Comparison of ENCODE assay signal across 34 cellular contexts in the genomic region with DNA sequence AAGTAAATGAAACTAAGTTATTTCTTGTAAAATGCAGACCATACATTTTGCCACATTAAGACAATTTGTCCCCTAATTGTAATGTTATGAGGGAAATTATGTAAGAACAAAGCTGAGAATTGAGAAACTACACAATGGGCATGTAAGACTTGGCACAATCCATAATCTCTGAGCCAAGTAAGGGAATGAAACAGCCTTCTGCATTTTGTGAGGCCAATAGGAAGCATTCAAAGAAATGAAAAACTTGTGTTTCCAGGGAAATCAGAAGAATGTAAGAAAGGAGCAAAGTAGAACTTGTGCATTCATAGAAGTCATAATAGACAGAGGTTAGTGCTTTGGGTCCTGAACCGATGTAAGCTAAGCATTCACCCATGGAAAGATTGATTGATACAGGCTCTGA. TPM values are rescaled to one million over a fixed set of nuclear protein-coding genes. Genes with fewer than 3 reads are reported as not detected.
"Had no signal": no experiment of that assay in that cellular context is flagged by ENCODE, and none has a peak within 500 bp of the region (broad histone marks: within the 10 kb centered on the region; RNA-seq: fewer than 3 reads in every experiment).

No MANE protein-coding gene starts in this region.

- H3K36me3 ChIP-seq: adrenal gland, esophagus squamous epithelium, gastroesophageal sphincter, heart right ventricle had no signal

- H3K9me3 ChIP-seq: adrenal gland, body of pancreas, esophagus squamous epithelium, gastroesophageal sphincter, heart right ventricle had no signal

- H3K4me3 ChIP-seq: adrenal gland, body of pancreas, esophagus squamous epithelium, gastroesophageal sphincter, heart right ventricle had no signal

- DNase-seq: activated CD4-positive, alpha-beta T cell treated with anti-CD3 and anti-CD28 coated beads for 1 hour; activated CD4-positive, alpha-beta T cell treated with anti-CD3 and anti-CD28 coated beads for 4 hours; activated CD4-positive, alpha-beta T cell treated with anti-CD3 and anti-CD28 coated beads, Interleukin-2, amount 10 ng/mL, durations not matched to agents 7 days and 5 days; activated CD4-positive, alpha-beta T cell treated with anti-CD3 and anti-CD28 coated beads, Interleukin-2, amount 50 U/mL, for 4 hours; activated CD4-positive, CD25-positive, alpha-beta regulatory T cell; activated CD8-positive, alpha-beta memory T cell treated with anti-CD3 and anti-CD28 coated beads for 24 hours; activated CD8-positive, alpha-beta T cell treated with anti-CD3 and anti-CD28 coated beads for 36 hours; activated effector memory CD4-positive, alpha-beta T cell treated with anti-CD3 and anti-CD28 coated beads, Interleukin-2, amount 50 U/mL, for 16 hours; activated naive CD4-positive, alpha-beta T cell treated with anti-CD3 and anti-CD28 coated beads for 36 hours; activated naive CD8-positive, alpha-beta T cell treated with anti-CD3 and anti-CD28 coated beads for 36 hours; activated naive CD8-positive, alpha-beta T cell treated with anti-CD3 and anti-CD28 coated beads, Interleukin-2, amount 50 U/mL, for 24 hours; activated T-cell treated with anti-CD3 and anti-CD28 coated beads, Interleukin-2, amount 50 U/mL, for 4 hours; adrenal gland; amygdala; aorta; body of pancreas; caudate nucleus; cortex of kidney; dermis blood vessel endothelial cell; effector CD4-positive, alpha-beta T cell; effector memory CD8-positive, alpha-beta T cell; esophagus squamous epithelium; foreskin melanocyte; heart right ventricle; T-helper 1 cell; T-helper 17 cell had no signal

- ATAC-seq: activated CD8-positive, alpha-beta T cell treated with anti-CD3 and anti-CD28 coated beads for 36 hours; activated naive CD8-positive, alpha-beta T cell treated with anti-CD3 and anti-CD28 coated beads, Interleukin-2, amount 50 U/mL, for 24 hours; activated T-cell treated with anti-CD3 and anti-CD28 coated beads, Interleukin-2, amount 50 U/mL, for 4 hours; activated T-helper 17 cell treated with anti-CD3 and anti-CD28 coated beads, Interleukin-2, amount 50 U/mL, for 72 hours; body of pancreas; effector memory CD8-positive, alpha-beta T cell; gastroesophageal sphincter; heart right ventricle; T-helper 17 cell had no signal

- H3K27me3 ChIP-seq: body of pancreas had no signal

- H3K27ac ChIP-seq: adrenal gland, body of pancreas, epithelial cell of prostate, esophagus squamous epithelium, gastroesophageal sphincter, heart right ventricle had no signal

- FAIRE-seq: colon had no signal

- H3K4me1 ChIP-seq: adrenal gland, body of pancreas, esophagus squamous epithelium, gastroesophageal sphincter, heart right ventricle had no signal

RNA-seq across cellular contexts. Expression of a gene that starts 1.8 kb away (rescaled TPM):
- total RNA-seq: activated CD4-positive, alpha-beta T cell treated with anti-CD3 and anti-CD28 coated beads, Interleukin-2, amount 10 ng/mL, durations not matched to agents 7 days and 5 days; activated CD8-positive, alpha-beta T cell treated with anti-CD3 and anti-CD28 coated beads for 36 hours; activated naive CD4-positive, alpha-beta T cell treated with anti-CD3 and anti-CD28 coated beads for 36 hours; activated naive CD8-positive, alpha-beta T cell treated with anti-CD3 and anti-CD28 coated beads for 36 hours; activated T-cell treated with anti-CD3 and anti-CD28 coated beads, Interleukin-2, amount 50 U/mL, for 4 hours; activated T-helper 17 cell treated with anti-CD3 and anti-CD28 coated beads, Interleukin-2, amount 50 U/mL, for 72 hours; adrenal gland; aorta; body of pancreas; chondrocyte; dermis blood vessel endothelial cell; esophagus squamous epithelium; fibroblast of villous mesenchyme; gastroesophageal sphincter; glomerular endothelial cell; heart right ventricle; T-helper 17 cell had no signal
- polyA plus RNA-seq: adrenal gland, esophagus, heart right ventricle had no signal

RNA-seq across cellular contexts. Expression of a gene that starts 3.9 kb away (rescaled TPM):
- total RNA-seq: activated CD4-positive, alpha-beta T cell treated with anti-CD3 and anti-CD28 coated beads, Interleukin-2, amount 10 ng/mL, durations not matched to agents 7 days and 5 days; activated CD8-positive, alpha-beta T cell treated with anti-CD3 and anti-CD28 coated beads for 36 hours; activated naive CD4-positive, alpha-beta T cell treated with anti-CD3 and anti-CD28 coated beads for 36 hours; activated naive CD8-positive, alpha-beta T cell treated with anti-CD3 and anti-CD28 coated beads for 36 hours; activated T-cell treated with anti-CD3 and anti-CD28 coated beads, Interleukin-2, amount 50 U/mL, for 4 hours; activated T-helper 17 cell treated with anti-CD3 and anti-CD28 coated beads, Interleukin-2, amount 50 U/mL, for 72 hours; adrenal gland; aorta; body of pancreas; chondrocyte; dermis blood vessel endothelial cell; esophagus squamous epithelium; fibroblast of villous mesenchyme; gastroesophageal sphincter; glomerular endothelial cell; heart right ventricle; T-helper 17 cell had no signal
- polyA plus RNA-seq: adrenal gland, aorta, esophagus, heart right ventricle had no signal

RNA-seq across cellular contexts. Expression of a gene that starts 13.5 kb away (rescaled TPM):
- total RNA-seq: activated CD4-positive, alpha-beta T cell treated with anti-CD3 and anti-CD28 coated beads, Interleukin-2, amount 10 ng/mL, durations not matched to agents 7 days and 5 days; activated CD8-positive, alpha-beta T cell treated with anti-CD3 and anti-CD28 coated beads for 36 hours; activated naive CD4-positive, alpha-beta T cell treated with anti-CD3 and anti-CD28 coated beads for 36 hours; activated naive CD8-positive, alpha-beta T cell treated with anti-CD3 and anti-CD28 coated beads for 36 hours; activated T-cell treated with anti-CD3 and anti-CD28 coated beads, Interleukin-2, amount 50 U/mL, for 4 hours; activated T-helper 17 cell treated with anti-CD3 and anti-CD28 coated beads, Interleukin-2, amount 50 U/mL, for 72 hours; adrenal gland; aorta; body of pancreas; chondrocyte; dermis blood vessel endothelial cell; esophagus squamous epithelium; fibroblast of villous mesenchyme; gastroesophageal sphincter; glomerular endothelial cell; heart right ventricle; T-helper 17 cell had no signal
- polyA plus RNA-seq: adrenal gland, aorta, esophagus, heart right ventricle had no signal

RNA-seq across cellular contexts. Expression of a gene that starts 13.9 kb away (rescaled TPM):
- total RNA-seq: activated CD4-positive, alpha-beta T cell treated with anti-CD3 and anti-CD28 coated beads, Interleukin-2, amount 10 ng/mL, durations not matched to agents 7 days and 5 days; activated CD8-positive, alpha-beta T cell treated with anti-CD3 and anti-CD28 coated beads for 36 hours; activated naive CD4-positive, alpha-beta T cell treated with anti-CD3 and anti-CD28 coated beads for 36 hours; activated naive CD8-positive, alpha-beta T cell treated with anti-CD3 and anti-CD28 coated beads for 36 hours; activated T-cell treated with anti-CD3 and anti-CD28 coated beads, Interleukin-2, amount 50 U/mL, for 4 hours; activated T-helper 17 cell treated with anti-CD3 and anti-CD28 coated beads, Interleukin-2, amount 50 U/mL, for 72 hours; adrenal gland; aorta; body of pancreas; chondrocyte; dermis blood vessel endothelial cell; esophagus squamous epithelium; fibroblast of villous mesenchyme; gastroesophageal sphincter; glomerular endothelial cell; heart right ventricle; T-helper 17 cell had no signal
- polyA plus RNA-seq: adrenal gland, aorta, esophagus, heart right ventricle had no signal

RNA-seq across cellular contexts. Expression of a gene that starts 19.0 kb away (rescaled TPM):
- total RNA-seq: activated CD4-positive, alpha-beta T cell treated with anti-CD3 and anti-CD28 coated beads, Interleukin-2, amount 10 ng/mL, durations not matched to agents 7 days and 5 days; activated CD8-positive, alpha-beta T cell treated with anti-CD3 and anti-CD28 coated beads for 36 hours; activated naive CD4-positive, alpha-beta T cell treated with anti-CD3 and anti-CD28 coated beads for 36 hours; activated naive CD8-positive, alpha-beta T cell treated with anti-CD3 and anti-CD28 coated beads for 36 hours; activated T-cell treated with anti-CD3 and anti-CD28 coated beads, Interleukin-2, amount 50 U/mL, for 4 hours; activated T-helper 17 cell treated with anti-CD3 and anti-CD28 coated beads, Interleukin-2, amount 50 U/mL, for 72 hours; adrenal gland; aorta; body of pancreas; chondrocyte; dermis blood vessel endothelial cell; esophagus squamous epithelium; fibroblast of villous mesenchyme; gastroesophageal sphincter; glomerular endothelial cell; heart right ventricle; T-helper 17 cell had no signal
- polyA plus RNA-seq: adrenal gland, aorta, esophagus, heart right ventricle had no signal
